ENCODE assay signal across 35 cellular contexts in genomic region chr2:53053958-53054357, GRCh38.
DNase-seq lines count a peak whose midpoint lies in the region; ATAC-seq and TF ChIP-seq lines count a peak whose summit lies in the region.
"Had no signal": no experiment of that assay in that cellular context is flagged by ENCODE, and none has a peak within 500 bp of the region (broad histone marks: within the 10 kb centered on the region; RNA-seq: fewer than 3 reads in every experiment).

No MANE protein-coding gene starts in this region.

- H3K18ac ChIP-seq in IMR-90 (ENCODE audit: low read depth, low read length), result no peak overlapping the region

- H4K20me1 ChIP-seq in GM23248 (ENCODE audit: insufficient read depth), result no peaks in the 10 kb centered on the region
- no peaks in the 10 kb centered on the region for H4K20me1 ChIP-seq in IMR-90 (ENCODE audit: insufficient read depth, low read length)
- H4K20me1 ChIP-seq: BLaER1; BLaER1 treated with 17β-estradiol and CSF1 and Interleukin-3, amounts not matched to agents 10 nM and 100 nM had no signal

- POLR2A ChIA-PET in IMR-90 (lab: Charles Lee; ENCODE audit: unreplicated experiment), result no interaction called here

- no peaks in the 10 kb centered on the region for H3F3A ChIP-seq in GM23248 (ENCODE audit: insufficient read depth)

- H4K91ac ChIP-seq in IMR-90 (ENCODE audit: insufficient read depth, low read depth, low read length), result no peak overlapping the region

- no peak overlapping the region for H2BK20ac ChIP-seq in IMR-90 (ENCODE audit: low read depth, low read length)

- ATAC-seq in IMR-90 (ENCODE audit: low read depth) (peak; percentile 56; the same call in 1 of the 2 replicates), left colon (no peak)
- ATAC-seq in stimulated activated naive CD8-positive, alpha-beta T cell treated with anti-CD3 and anti-CD28 coated beads, Interleukin-15, amount 100 ng/mL, for 72 hours, result no peak
- ATAC-seq: A549; CD8-positive, alpha-beta T cell had no signal

- no peak overlapping the region for H3K23ac ChIP-seq in IMR-90 (ENCODE audit: low read depth, low read length)

- TF ChIP-seq CTCF in IMR-90 (conservative IDR thresholded peaks at IDR 0.05; ENCODE audit: low read depth, low read length), result no peak
- TF ChIP-seq CTCF in mesothelial cell of epicardium (IDR thresholded peaks at IDR 0.05; ENCODE audit: unreplicated experiment), result no peak
- TF ChIP-seq CTCF in prostate gland (IDR thresholded peaks at IDR 0.05), result no peak

- in situ Hi-C loops in GM23248 (cut with MboI) (no loop called here), IMR-90 (cut with MboI; ENCODE audit: low sequenced_read_pairs) (no loop called here)

- H3K27me3 ChIP-seq in GM23248 (replicated peaks; ENCODE audit: insufficient read depth) (no peaks in the 10 kb centered on the region), IMR-90 (ENCODE audit: control insufficient read depth, insufficient read depth, low read length) (no peaks in the 10 kb centered on the region), prostate gland (replicated peaks; ENCODE audit: insufficient read depth) (no peaks in the 10 kb centered on the region), MG63 (no peaks in the 10 kb centered on the region)
- H3K27me3 ChIP-seq: BE2C; BLaER1; BLaER1 treated with 17β-estradiol and CSF1 and Interleukin-3, amounts not matched to agents 10 nM and 100 nM had no signal

- H3K27ac Mint-ChIP-seq in mesothelial cell of epicardium, result peak overlapping the region; percentile 43
- no peak overlapping the region for H3K27ac Mint-ChIP-seq in stimulated activated naive CD8-positive, alpha-beta T cell treated with anti-CD3 and anti-CD28 coated beads, Interleukin-15, amount 100 ng/mL, for 72 hours
- H3K27ac Mint-ChIP-seq: B cell; CD14-positive monocyte; CD4-positive, alpha-beta memory T cell; CD4-positive, alpha-beta T cell; CD4-positive, CD25-positive, alpha-beta regulatory T cell; CD8-positive, alpha-beta memory T cell; CD8-positive, alpha-beta T cell had no signal

- no peaks in the 10 kb centered on the region for H3K79me1 ChIP-seq in IMR-90 (ENCODE audit: low read depth in 1 of 2, low read length in 2 of 2)

- H3K9me3 ChIP-seq in GM23248 (ENCODE audit: low read depth) (no peaks in the 10 kb centered on the region), IMR-90 (ENCODE audit: control insufficient read depth, insufficient read depth, low read length) (no peaks in the 10 kb centered on the region), prostate gland (no peaks in the 10 kb centered on the region), MG63 (no peaks in the 10 kb centered on the region)
- H3K9me3 ChIP-seq: A549; BE2C; BLaER1; BLaER1 treated with 17β-estradiol and CSF1 and Interleukin-3, amounts not matched to agents 10 nM and 100 nM; Caco-2 had no signal

- H3K36me3 Mint-ChIP-seq in mesothelial cell of epicardium, result no peaks in the 10 kb centered on the region
- H3K36me3 Mint-ChIP-seq: CD14-positive monocyte; CD4-positive, alpha-beta memory T cell; CD4-positive, CD25-positive, alpha-beta regulatory T cell; CD8-positive, alpha-beta memory T cell; CD8-positive, alpha-beta T cell had no signal

- no peaks in the 10 kb centered on the region for H3K9me2 ChIP-seq in GM23248 (ENCODE audit: insufficient read depth)

- H3K4me3 Mint-ChIP-seq in mesothelial cell of epicardium, result no peak overlapping the region
- H3K4me3 Mint-ChIP-seq in stimulated activated naive CD8-positive, alpha-beta T cell treated with anti-CD3 and anti-CD28 coated beads, Interleukin-15, amount 100 ng/mL, for 72 hours, result no peak overlapping the region
- H3K4me3 Mint-ChIP-seq: B cell; CD14-positive monocyte; CD4-positive, alpha-beta memory T cell; CD4-positive, alpha-beta T cell; CD4-positive, CD25-positive, alpha-beta regulatory T cell; CD8-positive, alpha-beta memory T cell; CD8-positive, alpha-beta T cell had no signal

- no peak overlapping the region for H3K4ac ChIP-seq in IMR-90 (ENCODE audit: low read depth, low read length)

- H3K9me1 ChIP-seq in IMR-90 (ENCODE audit: insufficient read depth, low read length), result no peaks in the 10 kb centered on the region

- H2BK5ac ChIP-seq in IMR-90 (ENCODE audit: low read depth, low read length, poor library complexity, severe bottlenecking), result no peak overlapping the region

- H2AK5ac ChIP-seq in IMR-90 (ENCODE audit: low read depth, low read length), result no peak overlapping the region

- dilution Hi-C loops in IMR-90 (cut with HindIII; ENCODE audit: low sequenced_read_pairs, unreplicated experiment), result no loop called here

- no peak for TF ChIP-seq RAD21 in IMR-90 (IDR thresholded peaks at IDR 0.05; ENCODE audit: low read length)

- H2BK120ac ChIP-seq in IMR-90 (ENCODE audit: low read depth, low read length), result no peak overlapping the region

- H2AFZ ChIP-seq in GM23248 (no peak overlapping the region), IMR-90 (replicated peaks; ENCODE audit: low read length, poor library complexity) (no peak overlapping the region)

- TF ChIP-seq POLR2A in IMR-90 (IDR thresholded peaks at IDR 0.05; ENCODE audit: low read depth, low read length) (no peak), prostate gland (IDR thresholded peaks at IDR 0.05) (no peak)

- no peaks in the 10 kb centered on the region for H3K27me3 Mint-ChIP-seq in mesothelial cell of epicardium (ENCODE audit: low read depth)
- no peaks in the 10 kb centered on the region for H3K27me3 Mint-ChIP-seq in stimulated activated naive CD8-positive, alpha-beta T cell treated with anti-CD3 and anti-CD28 coated beads, Interleukin-15, amount 100 ng/mL, for 72 hours
- H3K27me3 Mint-ChIP-seq: B cell; CD4-positive, alpha-beta memory T cell; CD4-positive, alpha-beta T cell; CD4-positive, CD25-positive, alpha-beta regulatory T cell; CD8-positive, alpha-beta memory T cell had no signal

- no TSS peak for BruUV-seq in IMR-90 (replicated peaks; lab: Mats Ljungman, UMichigan)

- H3K4me2 ChIP-seq in GM23248 (ENCODE audit: unreplicated experiment) (no peak overlapping the region), IMR-90 (ENCODE audit: low read depth, low read length) (no peak overlapping the region)
- H3K4me2 ChIP-seq: A549; BLaER1; BLaER1 treated with 17β-estradiol and CSF1 and Interleukin-3, amounts not matched to agents 10 nM and 100 nM had no signal

- no peak overlapping the region for H3K9ac ChIP-seq in GM23248
- no peak overlapping the region for H3K9ac ChIP-seq in IMR-90 (ENCODE audit: low read depth, low read length)
- H3K9ac ChIP-seq: BLaER1; BLaER1 treated with 17β-estradiol and CSF1 and Interleukin-3, amounts not matched to agents 10 nM and 100 nM had no signal

- DNase-seq in COLO829 (ENCODE audit: low spot score) (peak; percentile 3), GM23248 (peak; percentile 3), IMR-90 (peak; percentile 61), mesothelial cell of epicardium (ENCODE audit: low spot score in 2 of 2, unreplicated experiment in 2 of 2) (no peak), prostate gland (ENCODE audit: low spot score) (no peak), MG63 (no peak), left colon (no peak)
- DNase-seq in stimulated activated naive CD8-positive, alpha-beta T cell treated with anti-CD3 and anti-CD28 coated beads, Interleukin-15, amount 100 ng/mL, for 72 hours, result no peak
- DNase-seq: 8988T; ACHN; AML-193; BE2C; C1 segment of cervical spinal cord; Caco-2; Calu3; CD4-positive, alpha-beta memory T cell; CD4-positive, alpha-beta T cell; CD4-positive, CD25-positive, alpha-beta regulatory T cell; CD8-positive, alpha-beta memory T cell; CD8-positive, alpha-beta T cell; COR-L47; DMS 273 treated with DMSO at 0.1 percent for 48 hours; DMS153; DMS53; DMS79; DMS79 treated with DMSO at 0.1 percent for 48 hours; DND-41; EL had no signal

- H3K9me3 Mint-ChIP-seq in mesothelial cell of epicardium, result peaks cover 13% of the 10 kb centered on the region
- H3K9me3 Mint-ChIP-seq in stimulated activated naive CD8-positive, alpha-beta T cell treated with anti-CD3 and anti-CD28 coated beads, Interleukin-15, amount 100 ng/mL, for 72 hours, result peaks cover 10 to 11% of the 10 kb centered on the region in 2 donors

- no peak overlapping the region for H4K5ac ChIP-seq in IMR-90 (ENCODE audit: low read depth, low read length)

- H3K36me3 ChIP-seq in GM23248 (ENCODE audit: low read depth), result no peaks in the 10 kb centered on the region
- H3K36me3 ChIP-seq in IMR-90 (ENCODE audit: control insufficient read depth, insufficient read depth, low read length), result no peaks in the 10 kb centered on the region
- no peaks in the 10 kb centered on the region for H3K36me3 ChIP-seq in prostate gland
- H3K36me3 ChIP-seq in MG63, result no peaks in the 10 kb centered on the region
- H3K36me3 ChIP-seq: BE2C; BLaER1; BLaER1 treated with 17β-estradiol and CSF1 and Interleukin-3, amounts not matched to agents 10 nM and 100 nM had no signal

- H3K4me3 ChIP-seq in GM23248 (no peak overlapping the region), IMR-90 (ENCODE audit: insufficient read depth, low read depth, low read length) (no peak overlapping the region), prostate gland (no peak overlapping the region), MG63 (no peak overlapping the region)
- H3K4me3 ChIP-seq: A549; BLaER1; BLaER1 treated with 17β-estradiol and CSF1 and Interleukin-3, amounts not matched to agents 10 nM and 100 nM had no signal

- no peaks in the 10 kb centered on the region for H3K79me2 ChIP-seq in GM23248 (ENCODE audit: insufficient read depth)

- no peak overlapping the region for H3K27ac ChIP-seq in GM23248
- H3K27ac ChIP-seq in IMR-90 (ENCODE audit: insufficient read depth, low read length), result no peak overlapping the region
- no peak overlapping the region for H3K27ac ChIP-seq in prostate gland
- H3K27ac ChIP-seq: 22Rv1; A549; BLaER1; BLaER1 treated with 17β-estradiol and CSF1 and Interleukin-3, amounts not matched to agents 10 nM and 100 nM; C4-2B had no signal

- intact Hi-C loops in IMR-90 (cut with micrococcal nuclease), result no loop called here
- intact Hi-C loops in prostate gland (cut with DNase I), result no loop called here
- intact Hi-C loops in left colon (cut with DNase I, micrococcal nuclease), result no loop called here

- H3K56ac ChIP-seq in IMR-90 (ENCODE audit: extremely low read depth, insufficient read depth, low read length), result no peak overlapping the region

- no peak overlapping the region for H2BK15ac ChIP-seq in IMR-90 (ENCODE audit: low read depth, low read length)

- H3K4me1 ChIP-seq in GM23248 (ENCODE audit: insufficient read depth) (no peaks in the 10 kb centered on the region), IMR-90 (ENCODE audit: control insufficient read depth, insufficient read depth, low read length) (no peaks in the 10 kb centered on the region), prostate gland (replicated peaks) (no peaks in the 10 kb centered on the region)
- H3K4me1 ChIP-seq: A549, BE2C, BLaER1, Caco-2 had no signal

- CTCF ChIA-PET in IMR-90 (lab: Yijun Ruan, JAX), result no interaction called here

- no peak overlapping the region for H3K14ac ChIP-seq in IMR-90 (replicated peaks; ENCODE audit: low read depth, low read length)

- H2AK9ac ChIP-seq in IMR-90 (replicated peaks; ENCODE audit: low read depth, low read length, poor library complexity), result no peak overlapping the region

- H3K4me1 Mint-ChIP-seq in mesothelial cell of epicardium, result peaks cover 17% of the 10 kb centered on the region
- no peaks in the 10 kb centered on the region for H3K4me1 Mint-ChIP-seq in stimulated activated naive CD8-positive, alpha-beta T cell treated with anti-CD3 and anti-CD28 coated beads, Interleukin-15, amount 100 ng/mL, for 72 hours
- H3K4me1 Mint-ChIP-seq: B cell; CD14-positive monocyte; CD4-positive, alpha-beta memory T cell; CD4-positive, CD25-positive, alpha-beta regulatory T cell; CD8-positive, alpha-beta memory T cell had no signal

- no peak overlapping the region for H4K8ac ChIP-seq in IMR-90 (ENCODE audit: low read depth in 2 of 2, low read length in 2 of 2)

Comparison
In these comparisons a context has a peak if more than half of its experiments do, and no peak if none do; other contexts are left out.
1. DNase-seq: peak in COLO829 (single experiment), GM23248 (single experiment) and IMR-90 (single experiment); none in mesothelial cell of epicardium (0 of 2), prostate gland (single experiment), stimulated activated naive CD8-positive, alpha-beta T cell treated with anti-CD3 and anti-CD28 coated beads, Interleukin-15, amount 100 ng/mL, for 72 hours (0 of 2), MG63 (single experiment) and left colon (0 of 2).